Comparison of ENCODE assay signal across 12 cellular contexts in genomic region chr20:48384147-48384818, GRCh38.
A peak's percentile ranks its signal among the peaks of the same experiment; 100 is the strongest.
DNase-seq lines count a peak whose midpoint lies in the region; ATAC-seq and TF ChIP-seq lines count a peak whose summit lies in the region.
"Had no signal": no experiment of that assay in that cellular context is flagged by ENCODE, and none has a peak within 500 bp of the region (broad histone marks: within the 10 kb centered on the region; RNA-seq: fewer than 3 reads in every experiment).

No MANE protein-coding gene starts in this region.

- H3K9me3 Mint-ChIP-seq in mesothelial cell of epicardium: no peaks in the 10 kb centered on the region
- H3K9me3 Mint-ChIP-seq: T-helper 2 cell treated with Interferon-gamma antibody and Interleukin-4, amounts not matched to agents 5 μg/mL and 100 μg/mL, for 36 hours had no signal

- no peak overlapping the region for H3K4me3 Mint-ChIP-seq in mesothelial cell of epicardium
- H3K4me3 Mint-ChIP-seq: CD4-positive, CD25-positive, alpha-beta regulatory T cell; T-helper 2 cell treated with Interferon-gamma antibody and Interleukin-4, amounts not matched to agents 5 μg/mL and 100 μg/mL, for 36 hours had no signal

- TF ChIP-seq CTCF in DND-41 (IDR thresholded peaks at IDR 0.05; ENCODE audit: borderline replicate concordance, extremely low read depth, low read length, poor library complexity, severe bottlenecking) (no peak), mesothelial cell of epicardium (IDR thresholded peaks at IDR 0.05; ENCODE audit: unreplicated experiment) (no peak), dorsolateral prefrontal cortex (IDR thresholded peaks at IDR 0.05 in 54 of 56, conservative IDR thresholded peaks at IDR 0.05 in 2 of 56; ENCODE audit: low read depth in 1 of 56, partially characterized antibody in 56 of 56) (no peak)

- H3K79me2 ChIP-seq in DND-41 (ENCODE audit: insufficient read depth, low read length): no peaks in the 10 kb centered on the region

- no peak overlapping the region for H3K27ac Mint-ChIP-seq in mesothelial cell of epicardium
- H3K27ac Mint-ChIP-seq: CD4-positive, CD25-positive, alpha-beta regulatory T cell; T-helper 2 cell treated with Interferon-gamma antibody and Interleukin-4, amounts not matched to agents 5 μg/mL and 100 μg/mL, for 36 hours had no signal

- H4K20me1 ChIP-seq in DND-41 (ENCODE audit: insufficient read depth, low read length): no peaks in the 10 kb centered on the region

- H3K27ac ChIP-seq in DND-41 (ENCODE audit: low read length) (no peak overlapping the region), dorsolateral prefrontal cortex (no peak overlapping the region)

- H3K27me3 Mint-ChIP-seq in mesothelial cell of epicardium (ENCODE audit: low read depth): no peaks in the 10 kb centered on the region

- intact Hi-C loops in head of caudate nucleus (cut with DNase I): no loop called here
- intact Hi-C loops in dorsolateral prefrontal cortex (cut with DNase I): no loop called here

- DNase-seq in ACHN (peak; percentile 4), DND-41 (peak; percentile 39), NAMALWA (ENCODE audit: low spot score) (peak; percentile 77), germinal center (ENCODE audit: low spot score) (peak; percentile 58), head of caudate nucleus (no peak), mesothelial cell of epicardium (ENCODE audit: low spot score in 2 of 2, unreplicated experiment in 2 of 2) (no peak), dermis blood vessel endothelial cell (no peak), dorsolateral prefrontal cortex (no peak)
- DNase-seq: NCI-H2171, PC-3 had no signal

- in situ Hi-C loops in ACHN (cut with HindIII; ENCODE audit: low pct_ligation_motif_present, low pct_unique_long_range_greater_than_20kb, low sequenced_read_pairs): no loop called here

- no peaks in the 10 kb centered on the region for H3K27me3 ChIP-seq in DND-41 (ENCODE audit: insufficient read depth, low read length, poor library complexity)
- peaks cover 0 to 6% (median 0%) of the 10 kb centered on the region in 45 donors for H3K27me3 ChIP-seq in dorsolateral prefrontal cortex

- no peaks in the 10 kb centered on the region for H3K4me1 ChIP-seq in DND-41 (ENCODE audit: insufficient read depth, low read length)

- peaks cover 16% of the 10 kb centered on the region for H3K4me1 Mint-ChIP-seq in mesothelial cell of epicardium
- H3K4me1 Mint-ChIP-seq: CD4-positive, CD25-positive, alpha-beta regulatory T cell had no signal

- no peak overlapping the region for H2AFZ ChIP-seq in DND-41 (ENCODE audit: low read depth, low read length)

- H3K4me2 ChIP-seq in DND-41 (ENCODE audit: insufficient read depth, low read length): no peak overlapping the region

- H3K9ac ChIP-seq in DND-41 (ENCODE audit: low read depth, low read length): no peak overlapping the region

- peak; percentile 52; the same call in 2 of the 3 replicates for ATAC-seq in DND-41 (ENCODE audit: insufficient read depth, low read depth)
- ATAC-seq: PC-3 had no signal

- no peaks in the 10 kb centered on the region for H3K36me3 Mint-ChIP-seq in mesothelial cell of epicardium
- H3K36me3 Mint-ChIP-seq: CD4-positive, CD25-positive, alpha-beta regulatory T cell had no signal

- no peaks in the 10 kb centered on the region for H3K36me3 ChIP-seq in DND-41 (ENCODE audit: insufficient read depth, low read length)

- H3K9me3 ChIP-seq in DND-41 (ENCODE audit: insufficient read depth, low read length, severe bottlenecking): no peaks in the 10 kb centered on the region

- H3K4me3 ChIP-seq in DND-41 (ENCODE audit: low read depth in 1 of 2, low read length in 2 of 2): no peak overlapping the region
- H3K4me3 ChIP-seq in dorsolateral prefrontal cortex: no peak overlapping the region

Comparison
In these comparisons a context has a peak if more than half of its experiments do, and no peak if none do; other contexts are left out.
1. DNase-seq: peak in ACHN (single experiment), DND-41 (single experiment), NAMALWA (single experiment) and germinal center (single experiment); none in head of caudate nucleus (0 of 42), mesothelial cell of epicardium (0 of 2), dermis blood vessel endothelial cell (single experiment) and dorsolateral prefrontal cortex (0 of 10).